30 cellular contexts compared by ENCODE assay signal in genomic region chr12:3526776-3527175, GRCh38. TPM values are rescaled to one million over a fixed set of nuclear protein-coding genes. Genes with fewer than 3 reads are reported as not detected.
"Had no signal": no experiment of that assay in that cellular context is flagged by ENCODE, and none has a peak within 500 bp of the region (broad histone marks: within the 10 kb centered on the region; RNA-seq: fewer than 3 reads in every experiment).

No MANE protein-coding gene starts in this region.

- H3K4me2 ChIP-seq: neural progenitor cell, smooth muscle cell had no signal

- ATAC-seq: natural killer cell; psoas muscle; right cardiac atrium; sciatic nerve; stimulated activated memory B cell treated with anti-CD40 and anti-IgM and Interleukin-4, amounts not matched to agents 10 μg/mL and 1 μg/mL and 100 μg/mL, for 72 hours; stimulated activated naive CD8-positive, alpha-beta T cell treated with anti-CD3 and anti-CD28 coated beads, Interleukin-15, amount 100 ng/mL, for 72 hours; stimulated activated naive CD8-positive, alpha-beta T cell treated with anti-CD3 and anti-CD28 coated beads, Interleukin-15, Interleukin-2, amounts not matched to agents 100 U/mL and 50 U/mL, for 24 hours; upper lobe of right lung had no signal

- H3K9ac ChIP-seq: neural progenitor cell, parathyroid adenoma had no signal

- H3K36me3 ChIP-seq: neural progenitor cell, ovary, spleen, suprapubic skin, tibial artery, transverse colon, upper lobe of right lung, uterus had no signal

- H3K4me1 ChIP-seq: neural progenitor cell, parathyroid adenoma, spleen, suprapubic skin, tibial artery, upper lobe of right lung, uterus had no signal

- H3K9me3 ChIP-seq: ovary, suprapubic skin, testis, uterus had no signal

- H3K79me2 ChIP-seq: parathyroid adenoma had no signal

- H3K4me3 ChIP-seq: neural progenitor cell, ovary, psoas muscle, skin epidermis, smooth muscle cell, spleen, suprapubic skin, testis, tibial artery, transverse colon, upper lobe of right lung, uterus had no signal

- H3K27ac ChIP-seq: neural progenitor cell, ovary, parathyroid adenoma, psoas muscle, skin epidermis, spleen, suprapubic skin, testis, tibial artery, transverse colon, upper lobe of right lung, uterus had no signal

- H2AFZ ChIP-seq: neural progenitor cell, parathyroid adenoma had no signal

- H3K27me3 ChIP-seq: neural progenitor cell, ovary, testis, tibial artery, transverse colon, upper lobe of right lung, uterus had no signal

- DNase-seq: natural killer cell; occipital lobe; ovary; posterior cingulate gyrus; psoas muscle; right cardiac atrium; spleen; stimulated activated CD4-positive, alpha-beta T cell treated with anti-CD3 and anti-CD28 coated beads, Interleukin-12 subunit alpha, Interleukin-12 subunit beta, amount 100 ng/mL, for 4 hours; stimulated activated CD4-positive, alpha-beta T cell treated with anti-CD3 and anti-CD28 coated beads, Interleukin-1b, Interleukin-23, amount 100 ng/mL, for 48 hours; stimulated activated CD4-positive, alpha-beta T cell treated with anti-CD3 and anti-CD28 coated beads, Interleukin-4, amount 100 ng/mL, for 1 hour; stimulated activated CD4-positive, alpha-beta T cell treated with anti-CD3 and anti-CD28 coated beads, Interleukin-4, amount 100 ng/mL, for 4 hours; stimulated activated CD8-positive, alpha-beta memory T cell treated with anti-CD3 and anti-CD28 coated beads, Interleukin-4, amount 100 ng/mL, for 48 hours; stimulated activated naive CD4-positive, alpha-beta T cell; stimulated activated naive CD8-positive, alpha-beta T cell treated with anti-CD3 and anti-CD28 coated beads, Interleukin-15, amount 100 ng/mL, for 72 hours; stimulated activated naive CD8-positive, alpha-beta T cell treated with anti-CD3 and anti-CD28 coated beads, Interleukin-15, Interleukin-2, amounts not matched to agents 100 U/mL and 50 U/mL, for 24 hours; substantia nigra; testis; tibial artery; transverse colon; upper lobe of right lung; uterus had no signal

RNA-seq across cellular contexts. Expression of gene PRMT8, which starts 35.8 kb away (rescaled TPM):
- total RNA-seq: natural killer cell, psoas muscle, renal cortical epithelial cell, sciatic nerve, smooth muscle cell, spleen, suprapubic skin, transverse colon, upper lobe of right lung, urinary bladder, uterus had no signal
- polyA plus RNA-seq: smooth muscle cell, spleen, urinary bladder had no signal
